In genomic region chr13:90938848-90939247, GRCh38 we compare ENCODE assay signal across 34 cellular contexts.
"Had no signal": no experiment of that assay in that cellular context is flagged by ENCODE, and none has a peak within 500 bp of the region (broad histone marks: within the 10 kb centered on the region; RNA-seq: fewer than 3 reads in every experiment).

No MANE protein-coding gene starts in this region.

- H3K36me3 ChIP-seq: MG63 had no signal

- DNase-seq: Karpas-422, Kasumi-1, MG63, MM.1S, MV-4-11, NCI-H1048, NCI-H1092, NCI-H1092 treated with DMSO at 0.1 percent for 48 hours, NCI-H1105, NCI-H1105 treated with DMSO at 0.1 percent for 48 hours, NCI-H1417, NCI-H1417 treated with DMSO at 0.1 percent for 48 hours, NCI-H1436, NCI-H1436 treated with DMSO at 0.1 percent for 48 hours, NCI-H146, NCI-H1694, NCI-H1694 treated with DMSO at 0.1 percent for 48 hours, NCI-H187, NCI-H187 treated with DMSO at 0.1 percent for 48 hours, NCI-H1930, NCI-H2029, NCI-H2029 treated with DMSO at 0.1 percent for 48 hours, NCI-H2081, NCI-H2081 treated with DMSO at 0.1 percent for 48 hours, NCI-H2107, NCI-H2171, NCI-H2171 treated with DMSO at 0.1 percent for 48 hours, NCI-H2227 treated with DMSO at 0.1 percent for 48 hours, NCI-H226, NCI-H345, NCI-H446, NCI-H446 treated with DMSO at 0.1 percent for 48 hours, NCI-H510A, NCI-H510A treated with DMSO at 0.1 percent for 48 hours had no signal

- H3K4me3 ChIP-seq: MG63 had no signal

- H3K9me3 ChIP-seq: MG63 had no signal

- H3K27me3 ChIP-seq: MG63 had no signal
